Comparison of ENCODE assay signal across 32 cellular contexts in the genomic region with DNA sequence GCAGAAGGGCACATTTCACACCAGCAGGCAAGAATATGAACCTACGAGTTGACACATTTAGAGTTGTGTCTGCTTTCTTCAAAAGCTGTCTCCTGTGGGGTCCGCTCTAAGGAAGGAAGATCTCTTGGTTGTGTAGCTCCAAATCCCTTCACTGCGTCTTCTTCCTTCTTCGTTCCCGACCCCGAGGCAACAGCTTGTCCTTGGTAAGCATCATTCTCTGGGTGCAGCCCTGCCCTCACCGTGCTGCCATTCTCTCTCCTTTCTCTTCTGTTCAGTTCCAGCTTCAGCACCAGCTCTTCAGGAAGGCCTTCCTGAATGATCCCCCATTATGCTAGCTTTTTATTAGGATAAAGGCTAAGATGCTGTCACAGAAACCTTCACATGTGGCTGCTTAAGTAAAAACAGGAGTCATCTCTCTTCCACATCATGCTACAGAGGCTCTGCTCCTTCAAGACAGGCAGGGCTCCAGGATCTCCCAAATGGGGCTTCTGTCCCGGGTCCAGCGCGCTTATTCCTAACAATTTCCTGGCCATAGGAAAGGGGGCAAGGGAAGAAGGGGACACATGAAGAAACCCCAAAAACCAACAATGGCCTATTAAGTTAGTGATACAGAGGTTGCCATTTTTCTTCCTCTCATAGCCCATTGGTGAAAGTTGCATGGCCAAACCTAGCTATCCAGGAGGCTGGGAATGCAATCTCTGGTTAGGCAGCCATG. TPM values are rescaled to one million over a fixed set of nuclear protein-coding genes. Genes with fewer than 3 reads are reported as not detected.
DNase-seq lines count a peak whose midpoint lies in the region; ATAC-seq, FAIRE-seq and TF ChIP-seq lines count a peak whose summit lies in the region.
"Had no signal": no experiment of that assay in that cellular context is flagged by ENCODE, and none has a peak within 500 bp of the region (broad histone marks: within the 10 kb centered on the region; RNA-seq: fewer than 3 reads in every experiment).

No MANE protein-coding gene starts in this region.

- no peak for DNase-seq in A549 (ENCODE audit: low read depth in 1 of 2, low spot score in 1 of 2)
- peak; percentile 20 for DNase-seq in activated CD8-positive, alpha-beta memory T cell treated with anti-CD3 and anti-CD28 coated beads, Interleukin-2, amount 50 U/mL, for 48 hours
- peak; percentile 14 for DNase-seq in left lobe of liver (ENCODE audit: low spot score)
- peak; percentile 19 for DNase-seq in spleen
- no peak for DNase-seq in mucosa of descending colon
- no peak for DNase-seq in G401 (ENCODE audit: low spot score)
- DNase-seq in NCI-H748 (lab: John Stamatoyannopoulos, UW; ENCODE audit: unreplicated experiment): no peak
- DNase-seq in T-helper 9 cell: no peak
- DNase-seq: AML-193; CD4-positive, alpha-beta T cell; GOT3; HCEC 1CT; KBM-7; MV-4-11; NCI-H1105; NCI-H1436 treated with DMSO at 0.1 percent for 48 hours; NCI-H1930; NCI-H2107; NCI-H446; NCI-H524 treated with DMSO at 0.1 percent for 48 hours; NCI-H82; NK-92 treated with Interleukin-12 subunit alpha and Interleukin-12 subunit beta, amount 100 ng/mL, for 24 hours; PC-9; SJCRH30 had no signal

- 85% methylated on average over 10 of the region's 10 CpGs for WGBS in A549 (ENCODE audit: missing lambda C conversion rate)
- 79 to 90% (median 86%) methylated on average over 10 of the region's 10 CpGs for WGBS in spleen, 5 donors

- TF ChIP-seq EP300 in A549 (IDR thresholded peaks at IDR 0.05): no peak

- in situ Hi-C loops in G401 (cut with HindIII; ENCODE audit: low sequenced_read_pairs): no loop called here

- intact Hi-C loops in spleen (cut with DNase I; ENCODE audit: low total_unique reads) (no loop called here), mucosa of descending colon (cut with DNase I, micrococcal nuclease) (no loop called here)

- no peak for FAIRE-seq in A549 (lab: Jason Lieb, UNC)
- FAIRE-seq: A204.1, D721Med, GM18507 had no signal

- no peak overlapping the region for H3K4me3 ChIP-seq in A549
- H3K4me3 ChIP-seq in spleen: no peak overlapping the region
- no peak overlapping the region for H3K4me3 ChIP-seq in mucosa of descending colon
- H3K4me3 ChIP-seq: BLaER1 treated with 17β-estradiol and CSF1 and Interleukin-3, amounts not matched to agents 10 nM and 100 nM; PC-9; SJCRH30 had no signal

- CTCF ChIA-PET in A549 (lab: Yijun Ruan, JAX): interaction anchor here (1.0 to 3.2 kb wide), 8 partner anchors 9 to 609 kb away, joined by 3 to 10 read pairs (median 4); no protein-coding TSS in a partner anchor

- peaks cover 0 to 32% (median 4%) of the 10 kb centered on the region in 7 donors for H3K27me3 ChIP-seq in spleen (replicated peaks in 1 of 7)
- H3K27me3 ChIP-seq: BLaER1 treated with 17β-estradiol and CSF1 and Interleukin-3, amounts not matched to agents 10 nM and 100 nM had no signal

- TF ChIP-seq POLR2A in A549 (IDR thresholded peaks at IDR 0.05; ENCODE audit: low read length) (no peak), spleen (IDR thresholded peaks at IDR 0.05) (no peak)

- POLR2A ChIA-PET in A549 (lab: Yijun Ruan, JAX): no interaction called here

- peaks cover 40% of the 10 kb centered on the region for H3K4me1 ChIP-seq in A549
- H3K4me1 ChIP-seq in spleen: peaks cover 0 to 15% (median 8%) of the 10 kb centered on the region in 6 donors
- H3K4me1 ChIP-seq in mucosa of descending colon (ENCODE audit: low read depth): peaks cover 6% of the 10 kb centered on the region
- H3K4me1 ChIP-seq: BLaER1 treated with 17β-estradiol and CSF1 and Interleukin-3, amounts not matched to agents 10 nM and 100 nM; SJCRH30 had no signal

- H3K36me3 ChIP-seq in spleen (no peaks in the 10 kb centered on the region), mucosa of descending colon (ENCODE audit: low read depth) (no peaks in the 10 kb centered on the region)
- H3K36me3 ChIP-seq: BLaER1 treated with 17β-estradiol and CSF1 and Interleukin-3, amounts not matched to agents 10 nM and 100 nM; SJCRH30 had no signal

- 0 out of 3 replicates have a peak, but pooled peaks cover 3% of the 10 kb centered on the region for H3K9me3 ChIP-seq in A549
- no peaks in the 10 kb centered on the region for H3K9me3 ChIP-seq in spleen
- no peaks in the 10 kb centered on the region for H3K9me3 ChIP-seq in mucosa of descending colon
- H3K9me3 ChIP-seq: SJCRH30 had no signal

- H3K27ac ChIP-seq in A549: peak overlapping the region; percentile 33 to 66; a peak in 5 of 6 replicates
- H3K27ac ChIP-seq in spleen: no peak overlapping the region
- H3K27ac ChIP-seq: BLaER1 treated with 17β-estradiol and CSF1 and Interleukin-3, amounts not matched to agents 10 nM and 100 nM; PC-9; SJCRH30 had no signal

- no peak for TF ChIP-seq RAD21 in A549 (conservative IDR thresholded peaks at IDR 0.05 in 1 of 2, IDR thresholded peaks at IDR 0.05 in 1 of 2)

- ATAC-seq in A549 (no peak), left lobe of liver (no peak), mucosa of descending colon (no peak)
- ATAC-seq: Right ventricle myocardium inferior had no signal

- no peak for TF ChIP-seq CTCF in A549 (IDR thresholded peaks at IDR 0.05)
- no peak for TF ChIP-seq CTCF in spleen (IDR thresholded peaks at IDR 0.05 in 8 of 11, conservative IDR thresholded peaks at IDR 0.05 in 3 of 11)
- no peak for TF ChIP-seq CTCF in mucosa of descending colon (IDR thresholded peaks at IDR 0.05)

- H3K4me2 ChIP-seq in A549: no peak overlapping the region
- H3K4me2 ChIP-seq: BLaER1 treated with 17β-estradiol and CSF1 and Interleukin-3, amounts not matched to agents 10 nM and 100 nM; PC-9 had no signal

TF ChIP-seq in A549, 52 proteins besides CTCF, POLR2A, EP300 and RAD21:
- TF ChIP-seq FOSB (CRISPR knock-in tag; IDR thresholded peaks at IDR 0.05) (no peak), EHF (CRISPR knock-in tag; IDR thresholded peaks at IDR 0.05) (no peak), CEBPB (IDR thresholded peaks at IDR 0.05) (no peak), FOXS1 (CRISPR knock-in tag; IDR thresholded peaks at IDR 0.05) (no peak), HEYL (CRISPR knock-in tag; IDR thresholded peaks at IDR 0.05) (no peak)
TF ChIP-seq in A549: peak in this region for 0.

RNA-seq across cellular contexts. Expression of gene SHH, which starts 52.2 kb away (rescaled TPM):
- polyA plus RNA-seq in A549 (2011; rRNA removed) (0.78 and 0.84 TPM in 2 replicates), A549 (2017; fragmentation: RNase III; extraction: RNeasy Plus Mini Kit Qiagen cat#74134 plus additional on column Dnase treatment) (0.79 to 1.2 TPM (median 1.2 TPM) in 3 replicates), spleen (not detected)
- 0.41 and 0.52 TPM in 2 replicates for polyA plus RNA-seq in A549 (2012; cell fraction: cytosol; rRNA removed)
- polyA plus RNA-seq in A549 (2012; cell fraction: nucleus; rRNA removed): 0.49 and 0.78 TPM in 2 replicates
- polyA minus RNA-seq in A549 (2011; rRNA and poly(A)+ RNA removed): 0.50 and 1.6 TPM in 2 replicates
- total RNA-seq in left lobe of liver (17.1 TPM), spleen (not detected), mucosa of descending colon (1 to 10 TPM; 2.4 to 9.6 (median 6.6) TPM)
- total RNA-seq in G401 (2014; rRNA removed; shearing (Covaris generic)): not detected in 2 replicates
- total RNA-seq: CD4-positive, alpha-beta T cell; LHCN-M2; MCF 10A; PC-9; Right ventricle myocardium inferior; RPMI7951; SJCRH30 had no signal

Comparison
In these comparisons a context has a peak if more than half of its experiments do, and no peak if none do; other contexts are left out.
1. DNase-seq: peak in activated CD8-positive, alpha-beta memory T cell treated with anti-CD3 and anti-CD28 coated beads, Interleukin-2, amount 50 U/mL, for 48 hours (single experiment), left lobe of liver (single experiment) and spleen (single experiment); none in A549 (0 of 2), mucosa of descending colon (0 of 3), G401 (single experiment), NCI-H748 (single experiment) and T-helper 9 cell (single experiment).
2. H3K27ac ChIP-seq: peak in A549 (2 of 2); none in spleen (0 of 8).